Comparison of ENCODE assay signal across 26 cellular contexts in genomic region chr14:74863274-74863673, GRCh38. TPM values are rescaled to one million over a fixed set of nuclear protein-coding genes. Genes with fewer than 3 reads are reported as not detected.
A peak's percentile ranks its signal among the peaks of the same experiment; 100 is the strongest.
DNase-seq lines count a peak whose midpoint lies in the region; ATAC-seq and TF ChIP-seq lines count a peak whose summit lies in the region.
"Had no signal": no experiment of that assay in that cellular context is flagged by ENCODE, and none has a peak within 500 bp of the region (broad histone marks: within the 10 kb centered on the region; RNA-seq: fewer than 3 reads in every experiment).

No MANE protein-coding gene starts in this region.

- TF ChIP-seq CTCF in right lobe of liver (IDR thresholded peaks at IDR 0.05) (no peak), upper lobe of right lung (IDR thresholded peaks at IDR 0.05) (no peak)

- POLR2A ChIA-PET in activated naive CD8-positive, alpha-beta T cell treated with anti-CD3 and anti-CD28 coated beads, Interleukin-2, amount 10 ng/mL, durations not matched to agents 7 days and 5 days (lab: Charles Lee), result interaction anchor here (0.8 to 6.3 kb wide), 5 partner anchors 10 to 45 kb away, joined by 3 to 51 read pairs (median 4); no protein-coding TSS in a partner anchor
- POLR2A ChIA-PET in naive thymus-derived CD8-positive, alpha-beta T cell (lab: Charles Lee), result interaction anchor here (1.4 to 6.1 kb wide), 3 partner anchors 9 to 43 kb away, joined by 4 to 59 read pairs (median 58); partner anchors contain the start of gene DLST

- intact Hi-C loops in right lobe of liver (cut with DNase I), result loop anchor here (5.0 kb wide), 1 partner anchor 44 kb away; no protein-coding TSS in a partner anchor
- intact Hi-C loops in upper lobe of right lung (cut with DNase I), result no loop called here
- intact Hi-C loops in activated CD4-positive, alpha-beta T cell treated with anti-CD3 and anti-CD28 coated beads, Interleukin-2, amount 10 ng/mL, durations not matched to agents 24 days and 14 days (cut with micrococcal nuclease), result loop anchor here (10.0 kb wide), 2 partner anchors 82 to 202 kb away; partner anchors contain the start of genes ACYP1 and ZC2HC1C

- no peaks in the 10 kb centered on the region for H3K36me3 ChIP-seq in right lobe of liver
- no peaks in the 10 kb centered on the region for H3K36me3 ChIP-seq in upper lobe of right lung
- H3K36me3 ChIP-seq: esophagus muscularis mucosa, gastroesophageal sphincter had no signal

- no peak for TF ChIP-seq POLR2A in right lobe of liver (IDR thresholded peaks at IDR 0.05)

- DNase-seq in activated naive CD8-positive, alpha-beta T cell treated with anti-CD3 and anti-CD28 coated beads, Interleukin-2, amount 10 ng/mL, durations not matched to agents 7 days and 5 days, result no peak
- no peak for DNase-seq in activated naive CD8-positive, alpha-beta T cell treated with anti-CD3 and anti-CD28 coated beads for 36 hours
- DNase-seq in NOMO-1 treated with dmso at 0.1 percent for 144 hours (lab: John Stamatoyannopoulos, UW; ENCODE audit: unreplicated experiment) (peak; percentile 42), right lobe of liver (no peak), upper lobe of right lung (peak; percentile 86), NCI-H524 (lab: John Stamatoyannopoulos, UW) (no peak)
- no peak for DNase-seq in activated CD4-positive, alpha-beta T cell treated with anti-CD3 and anti-CD28 coated beads, Interleukin-2, amount 10 ng/mL, durations not matched to agents 24 days and 14 days
- no peak for DNase-seq in naive thymus-derived CD8-positive, alpha-beta T cell
- DNase-seq: activated naive CD4-positive, alpha-beta T cell treated with anti-CD3 and anti-CD28 coated beads, Interleukin-2, amount 50 U/mL, for 16 hours; activated T-cell treated with anti-CD3 and anti-CD28 coated beads, Interleukin-2, amount 50 U/mL, for 72 hours; Calu3; effector memory CD4-positive, alpha-beta T cell; natural killer cell; NCI-H1436 treated with DMSO at 0.1 percent for 48 hours; PC-3; stimulated activated naive CD8-positive, alpha-beta T cell treated with anti-CD3 and anti-CD28 coated beads, Interleukin-15, amount 100 ng/mL, for 72 hours had no signal

- H3K4me1 ChIP-seq in right lobe of liver (no peaks in the 10 kb centered on the region), upper lobe of right lung (peaks cover 4% of the 10 kb centered on the region)

- H3K4me3 ChIP-seq in right lobe of liver (no peak overlapping the region), upper lobe of right lung (no peak overlapping the region)
- H3K4me3 ChIP-seq: esophagus muscularis mucosa, gastroesophageal sphincter, skin epidermis had no signal

- H3K4me3 Mint-ChIP-seq in activated naive CD8-positive, alpha-beta T cell treated with anti-CD3 and anti-CD28 coated beads, Interleukin-2, amount 10 ng/mL, durations not matched to agents 7 days and 5 days, result no peak overlapping the region
- H3K4me3 Mint-ChIP-seq in activated naive CD8-positive, alpha-beta T cell treated with anti-CD3 and anti-CD28 coated beads for 36 hours, result no peak overlapping the region
- no peak overlapping the region for H3K4me3 Mint-ChIP-seq in activated CD4-positive, alpha-beta T cell treated with anti-CD3 and anti-CD28 coated beads, Interleukin-2, amount 10 ng/mL, durations not matched to agents 24 days and 14 days
- no peak overlapping the region for H3K4me3 Mint-ChIP-seq in naive thymus-derived CD8-positive, alpha-beta T cell
- H3K4me3 Mint-ChIP-seq: activated T-cell treated with anti-CD3 and anti-CD28 coated beads, Interleukin-2, amount 50 U/mL, for 72 hours; B cell; natural killer cell; stimulated activated naive CD8-positive, alpha-beta T cell treated with anti-CD3 and anti-CD28 coated beads, Interleukin-15, amount 100 ng/mL, for 72 hours; type B pancreatic cell had no signal

- no peaks in the 10 kb centered on the region for H3K27me3 Mint-ChIP-seq in activated naive CD8-positive, alpha-beta T cell treated with anti-CD3 and anti-CD28 coated beads, Interleukin-2, amount 10 ng/mL, durations not matched to agents 7 days and 5 days
- H3K27me3 Mint-ChIP-seq in activated naive CD8-positive, alpha-beta T cell treated with anti-CD3 and anti-CD28 coated beads for 36 hours, result no peaks in the 10 kb centered on the region
- no peaks in the 10 kb centered on the region for H3K27me3 Mint-ChIP-seq in activated CD4-positive, alpha-beta T cell treated with anti-CD3 and anti-CD28 coated beads, Interleukin-2, amount 10 ng/mL, durations not matched to agents 24 days and 14 days
- no peaks in the 10 kb centered on the region for H3K27me3 Mint-ChIP-seq in naive thymus-derived CD8-positive, alpha-beta T cell
- H3K27me3 Mint-ChIP-seq: B cell; stimulated activated naive CD8-positive, alpha-beta T cell treated with anti-CD3 and anti-CD28 coated beads, Interleukin-15, amount 100 ng/mL, for 72 hours had no signal

- no peak for ATAC-seq in activated naive CD8-positive, alpha-beta T cell treated with anti-CD3 and anti-CD28 coated beads, Interleukin-2, amount 10 ng/mL, durations not matched to agents 7 days and 5 days (ENCODE audit: low read depth)
- peak in 3 of 4 donors; percentile 11 to 21 (median 13) for ATAC-seq in right lobe of liver
- peak; percentile 94 for ATAC-seq in upper lobe of right lung
- ATAC-seq in naive thymus-derived CD8-positive, alpha-beta T cell, result no peak
- ATAC-seq: activated T-cell treated with anti-CD3 and anti-CD28 coated beads, Interleukin-2, amount 50 U/mL, for 72 hours; gastroesophageal sphincter; natural killer cell; stimulated activated naive CD8-positive, alpha-beta T cell treated with anti-CD3 and anti-CD28 coated beads, Interleukin-15, amount 100 ng/mL, for 72 hours had no signal

- peak overlapping the region; percentile 60 for H3K27ac Mint-ChIP-seq in activated naive CD8-positive, alpha-beta T cell treated with anti-CD3 and anti-CD28 coated beads, Interleukin-2, amount 10 ng/mL, durations not matched to agents 7 days and 5 days
- H3K27ac Mint-ChIP-seq in activated naive CD8-positive, alpha-beta T cell treated with anti-CD3 and anti-CD28 coated beads for 36 hours, result no peak overlapping the region
- no peak overlapping the region for H3K27ac Mint-ChIP-seq in activated CD4-positive, alpha-beta T cell treated with anti-CD3 and anti-CD28 coated beads, Interleukin-2, amount 10 ng/mL, durations not matched to agents 24 days and 14 days
- peak overlapping the region in 2 of 10 donors; percentile 37 to 70 for H3K27ac Mint-ChIP-seq in naive thymus-derived CD8-positive, alpha-beta T cell
- H3K27ac Mint-ChIP-seq: activated T-cell treated with anti-CD3 and anti-CD28 coated beads, Interleukin-2, amount 50 U/mL, for 72 hours; B cell; natural killer cell; stimulated activated naive CD8-positive, alpha-beta T cell treated with anti-CD3 and anti-CD28 coated beads, Interleukin-15, amount 100 ng/mL, for 72 hours; type B pancreatic cell had no signal

- H3K9me3 Mint-ChIP-seq in activated naive CD8-positive, alpha-beta T cell treated with anti-CD3 and anti-CD28 coated beads, Interleukin-2, amount 10 ng/mL, durations not matched to agents 7 days and 5 days, result no peaks in the 10 kb centered on the region
- no peaks in the 10 kb centered on the region for H3K9me3 Mint-ChIP-seq in activated naive CD8-positive, alpha-beta T cell treated with anti-CD3 and anti-CD28 coated beads for 36 hours
- H3K9me3 Mint-ChIP-seq in activated CD4-positive, alpha-beta T cell treated with anti-CD3 and anti-CD28 coated beads, Interleukin-2, amount 10 ng/mL, durations not matched to agents 24 days and 14 days, result no peaks in the 10 kb centered on the region
- H3K9me3 Mint-ChIP-seq in naive thymus-derived CD8-positive, alpha-beta T cell, result no peaks in the 10 kb centered on the region
- H3K9me3 Mint-ChIP-seq: activated T-cell treated with anti-CD3 and anti-CD28 coated beads, Interleukin-2, amount 50 U/mL, for 72 hours; natural killer cell; stimulated activated naive CD8-positive, alpha-beta T cell treated with anti-CD3 and anti-CD28 coated beads, Interleukin-15, amount 100 ng/mL, for 72 hours; type B pancreatic cell had no signal

- no peaks in the 10 kb centered on the region for H3K36me3 Mint-ChIP-seq in activated naive CD8-positive, alpha-beta T cell treated with anti-CD3 and anti-CD28 coated beads, Interleukin-2, amount 10 ng/mL, durations not matched to agents 7 days and 5 days
- H3K36me3 Mint-ChIP-seq in activated naive CD8-positive, alpha-beta T cell treated with anti-CD3 and anti-CD28 coated beads for 36 hours, result no peaks in the 10 kb centered on the region
- H3K36me3 Mint-ChIP-seq in activated CD4-positive, alpha-beta T cell treated with anti-CD3 and anti-CD28 coated beads, Interleukin-2, amount 10 ng/mL, durations not matched to agents 24 days and 14 days (ENCODE audit: low read depth), result no peaks in the 10 kb centered on the region
- H3K36me3 Mint-ChIP-seq in naive thymus-derived CD8-positive, alpha-beta T cell, result peaks cover 0 to 2% (median 0%) of the 10 kb centered on the region in 3 donors
- H3K36me3 Mint-ChIP-seq: natural killer cell, type B pancreatic cell had no signal

- no peaks in the 10 kb centered on the region for H3K27me3 ChIP-seq in right lobe of liver
- H3K27me3 ChIP-seq in upper lobe of right lung, result no peaks in the 10 kb centered on the region
- H3K27me3 ChIP-seq: esophagus muscularis mucosa had no signal

- 55% methylated on average over 3 of the region's 9 CpGs for WGBS in right lobe of liver (ENCODE audit: insufficient coverage, low coverage, low lambda C conversion rate, missing lambda C conversion rate)

- H3K27ac ChIP-seq in right lobe of liver, result no peak overlapping the region
- H3K27ac ChIP-seq in upper lobe of right lung, result no peak overlapping the region
- H3K27ac ChIP-seq: esophagus muscularis mucosa, gastroesophageal sphincter had no signal

- peaks cover 19% of the 10 kb centered on the region for H3K4me1 Mint-ChIP-seq in activated naive CD8-positive, alpha-beta T cell treated with anti-CD3 and anti-CD28 coated beads, Interleukin-2, amount 10 ng/mL, durations not matched to agents 7 days and 5 days
- peaks cover 18% of the 10 kb centered on the region for H3K4me1 Mint-ChIP-seq in activated naive CD8-positive, alpha-beta T cell treated with anti-CD3 and anti-CD28 coated beads for 36 hours
- H3K4me1 Mint-ChIP-seq in activated CD4-positive, alpha-beta T cell treated with anti-CD3 and anti-CD28 coated beads, Interleukin-2, amount 10 ng/mL, durations not matched to agents 24 days and 14 days, result peaks cover 21% of the 10 kb centered on the region
- peaks cover 17 to 36% (median 27%) of the 10 kb centered on the region in 4 donors for H3K4me1 Mint-ChIP-seq in naive thymus-derived CD8-positive, alpha-beta T cell

- H3K9me3 ChIP-seq in right lobe of liver (no peaks in the 10 kb centered on the region), upper lobe of right lung (no peaks in the 10 kb centered on the region)
- H3K9me3 ChIP-seq: esophagus muscularis mucosa, gastroesophageal sphincter had no signal

RNA-seq across cellular contexts. Expression of gene PROX2, which starts 12.7 kb away (rescaled TPM):
- total RNA-seq in activated naive CD8-positive, alpha-beta T cell treated with anti-CD3 and anti-CD28 coated beads, Interleukin-2, amount 10 ng/mL, durations not matched to agents 7 days and 5 days, result under 1 TPM; 0.28 to 0.69 TPM
- total RNA-seq in activated naive CD8-positive, alpha-beta T cell treated with anti-CD3 and anti-CD28 coated beads for 36 hours, result 1 to 10 TPM in 1 of 2 experiments, under 1 TPM in 1; 0.87 to 1.5 TPM
- total RNA-seq in right lobe of liver, result not detected
- not detected for total RNA-seq in upper lobe of right lung
- not detected in 2 replicates for total RNA-seq in activated CD4-positive, alpha-beta T cell treated with anti-CD3 and anti-CD28 coated beads, Interleukin-2, amount 10 ng/mL, durations not matched to agents 24 days and 14 days
- total RNA-seq in naive thymus-derived CD8-positive, alpha-beta T cell, result under 1 TPM; 0.52 to 0.75 TPM
- polyA plus RNA-seq in naive thymus-derived CD8-positive, alpha-beta T cell, result under 1 TPM; 0.12 to 0.50 (median 0.22) TPM
- total RNA-seq: A172; astrocyte; Calu3; esophagus muscularis mucosa; kidney epithelial cell; mesenteric fat pad; PC-3; T-helper 2 cell treated with Interferon-gamma antibody and Interleukin-4, amounts not matched to agents 100 ng/mL and 5 ng/mL, for 36 hours had no signal

RNA-seq across cellular contexts. Expression of gene DLST, which starts 18.4 kb away (rescaled TPM):
- 100 to 1,000 TPM; 111 to 124 TPM for total RNA-seq in activated naive CD8-positive, alpha-beta T cell treated with anti-CD3 and anti-CD28 coated beads, Interleukin-2, amount 10 ng/mL, durations not matched to agents 7 days and 5 days
- total RNA-seq in activated naive CD8-positive, alpha-beta T cell treated with anti-CD3 and anti-CD28 coated beads for 36 hours, result 100 to 1,000 TPM; 134 to 136 TPM
- total RNA-seq in right lobe of liver (100 to 1,000 TPM in 1 of 6 experiments, 10 to 100 TPM in 5; 63.8 to 112 (median 68.8) TPM), upper lobe of right lung (90.1 TPM)
- total RNA-seq in activated CD4-positive, alpha-beta T cell treated with anti-CD3 and anti-CD28 coated beads, Interleukin-2, amount 10 ng/mL, durations not matched to agents 24 days and 14 days, result 110 and 111 TPM in 2 replicates
- total RNA-seq in naive thymus-derived CD8-positive, alpha-beta T cell, result 100 to 1,000 TPM; 118 to 120 TPM
- polyA plus RNA-seq in naive thymus-derived CD8-positive, alpha-beta T cell, result 1 to 10 TPM; 8.8 to 9.3 (median 8.9) TPM

RNA-seq across cellular contexts. Expression of gene RPS6KL1, which starts 59.8 kb away (rescaled TPM):
- total RNA-seq in activated naive CD8-positive, alpha-beta T cell treated with anti-CD3 and anti-CD28 coated beads, Interleukin-2, amount 10 ng/mL, durations not matched to agents 7 days and 5 days, result 1 to 10 TPM; 2.6 to 3.9 TPM
- 1 to 10 TPM; 6.0 to 6.5 TPM for total RNA-seq in activated naive CD8-positive, alpha-beta T cell treated with anti-CD3 and anti-CD28 coated beads for 36 hours
- total RNA-seq in right lobe of liver (1 to 10 TPM; 3.9 to 7.9 (median 4.9) TPM), upper lobe of right lung (5.1 TPM)
- total RNA-seq in activated CD4-positive, alpha-beta T cell treated with anti-CD3 and anti-CD28 coated beads, Interleukin-2, amount 10 ng/mL, durations not matched to agents 24 days and 14 days, result 7.0 and 9.6 TPM in 2 replicates
- total RNA-seq in naive thymus-derived CD8-positive, alpha-beta T cell, result 1 to 10 TPM; 3.8 to 6.4 TPM
- polyA plus RNA-seq in naive thymus-derived CD8-positive, alpha-beta T cell, result 1 to 10 TPM in 2 of 3 donors, under 1 TPM in 1; 0.50 to 3.6 (median 1.7) TPM
- total RNA-seq: A172 had no signal

Comparison
In these comparisons a context has a peak if more than half of its experiments do, and no peak if none do; other contexts are left out.
1. ATAC-seq: peak in right lobe of liver (3 of 4) and upper lobe of right lung (single experiment); none in activated naive CD8-positive, alpha-beta T cell treated with anti-CD3 and anti-CD28 coated beads, Interleukin-2, amount 10 ng/mL, durations not matched to agents 7 days and 5 days (single experiment) and naive thymus-derived CD8-positive, alpha-beta T cell (0 of 2).
2. DNase-seq: peak in NOMO-1 treated with dmso at 0.1 percent for 144 hours (single experiment) and upper lobe of right lung (single experiment); none in activated naive CD8-positive, alpha-beta T cell treated with anti-CD3 and anti-CD28 coated beads, Interleukin-2, amount 10 ng/mL, durations not matched to agents 7 days and 5 days (single experiment), activated naive CD8-positive, alpha-beta T cell treated with anti-CD3 and anti-CD28 coated beads for 36 hours (single experiment), right lobe of liver (0 of 3), activated CD4-positive, alpha-beta T cell treated with anti-CD3 and anti-CD28 coated beads, Interleukin-2, amount 10 ng/mL, durations not matched to agents 24 days and 14 days (single experiment), NCI-H524 (0 of 2) and naive thymus-derived CD8-positive, alpha-beta T cell (0 of 10).